Comparison of ENCODE assay signal across 8 cellular contexts in the genomic region with DNA sequence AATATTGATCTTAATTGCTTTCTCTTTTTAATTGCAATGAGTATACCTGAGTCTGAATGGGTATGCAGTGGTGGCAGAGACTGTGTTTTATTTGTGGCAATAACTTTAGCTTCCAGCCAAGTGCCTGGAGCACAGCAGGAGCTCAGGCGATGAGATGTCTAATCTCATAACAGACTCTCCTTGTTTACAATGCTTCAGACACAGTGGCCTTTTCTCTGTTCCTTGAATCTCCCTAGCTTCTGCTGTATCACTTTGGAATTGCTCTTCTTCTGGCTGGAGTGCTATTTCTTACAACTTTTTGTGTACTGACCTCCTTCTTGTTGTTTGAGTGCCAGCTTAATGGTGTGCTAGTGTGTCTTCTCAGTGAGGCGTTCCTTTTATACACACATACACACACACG.
"Had no signal": no experiment of that assay in that cellular context is flagged by ENCODE, and none has a peak within 500 bp of the region (broad histone marks: within the 10 kb centered on the region; RNA-seq: fewer than 3 reads in every experiment).

No MANE protein-coding gene starts in this region.

- DNase-seq: activated CD4-positive, alpha-beta T cell treated with anti-CD3 and anti-CD28 coated beads, Interleukin-2, amount 10 ng/mL, durations not matched to agents 24 days and 14 days; activated naive CD4-positive, alpha-beta T cell treated with anti-CD3 and anti-CD28 coated beads, Interleukin-2, amount 50 U/mL, for 16 hours; activated T-cell treated with anti-CD3 and anti-CD28 coated beads for 4 hours; glutamatergic neuron; ovary; stimulated activated CD4-positive, alpha-beta T cell treated with anti-CD3 and anti-CD28 coated beads, Interleukin-4, amount 100 ng/mL, for 24 hours; T-cell had no signal

- ATAC-seq: T-cell had no signal

- H3K9me3 ChIP-seq: ovary had no signal

- H3K36me3 ChIP-seq: ovary had no signal

- H3K27ac ChIP-seq: ovary had no signal

- H3K4me3 ChIP-seq: lung, ovary had no signal

- H3K27me3 ChIP-seq: ovary had no signal
